In genomic region chr2:63977904-63978303, GRCh38 we compare ENCODE assay signal across 1 cellular context.
TF ChIP-seq lines count a peak whose summit lies in the region.

No MANE protein-coding gene starts in this region.

TF ChIP-seq in SK-N-SH, 30 proteins besides CTCF, POLR2A, EP300 and RAD21 (continued from another document):
- TF ChIP-seq TEAD4 (IDR thresholded peaks at IDR 0.05; ENCODE audit: borderline replicate concordance, insufficient read depth), result no peak
